In the genomic region with DNA sequence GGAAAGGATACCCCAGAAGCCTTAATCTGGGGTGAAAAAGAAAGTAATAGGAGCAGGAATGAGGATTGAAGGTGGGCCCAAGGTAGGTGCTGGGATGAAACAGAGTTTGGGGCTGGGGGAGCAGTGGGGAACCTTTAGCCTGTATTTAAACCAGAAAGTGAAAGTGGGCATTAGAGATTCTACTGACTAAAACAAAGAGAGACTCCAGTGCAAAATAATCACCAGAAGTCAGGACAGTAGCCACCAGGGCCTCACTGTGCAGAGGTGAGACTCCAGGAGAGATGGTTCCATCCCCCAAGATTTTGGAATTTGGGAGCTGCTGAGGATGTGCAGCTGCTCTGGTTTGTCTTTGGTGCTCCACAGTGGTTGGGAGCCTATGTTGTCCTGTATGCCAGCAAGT, we compare ENCODE assay signal across 1 cellular context.
A peak's percentile ranks its signal among the peaks of the same experiment; 100 is the strongest.
TF ChIP-seq lines count a peak whose summit lies in the region.

No MANE protein-coding gene starts in this region.

TF ChIP-seq in GM12878, 131 proteins besides CTCF, POLR2A, EP300 and RAD21:
- TF ChIP-seq, protein P1, sequence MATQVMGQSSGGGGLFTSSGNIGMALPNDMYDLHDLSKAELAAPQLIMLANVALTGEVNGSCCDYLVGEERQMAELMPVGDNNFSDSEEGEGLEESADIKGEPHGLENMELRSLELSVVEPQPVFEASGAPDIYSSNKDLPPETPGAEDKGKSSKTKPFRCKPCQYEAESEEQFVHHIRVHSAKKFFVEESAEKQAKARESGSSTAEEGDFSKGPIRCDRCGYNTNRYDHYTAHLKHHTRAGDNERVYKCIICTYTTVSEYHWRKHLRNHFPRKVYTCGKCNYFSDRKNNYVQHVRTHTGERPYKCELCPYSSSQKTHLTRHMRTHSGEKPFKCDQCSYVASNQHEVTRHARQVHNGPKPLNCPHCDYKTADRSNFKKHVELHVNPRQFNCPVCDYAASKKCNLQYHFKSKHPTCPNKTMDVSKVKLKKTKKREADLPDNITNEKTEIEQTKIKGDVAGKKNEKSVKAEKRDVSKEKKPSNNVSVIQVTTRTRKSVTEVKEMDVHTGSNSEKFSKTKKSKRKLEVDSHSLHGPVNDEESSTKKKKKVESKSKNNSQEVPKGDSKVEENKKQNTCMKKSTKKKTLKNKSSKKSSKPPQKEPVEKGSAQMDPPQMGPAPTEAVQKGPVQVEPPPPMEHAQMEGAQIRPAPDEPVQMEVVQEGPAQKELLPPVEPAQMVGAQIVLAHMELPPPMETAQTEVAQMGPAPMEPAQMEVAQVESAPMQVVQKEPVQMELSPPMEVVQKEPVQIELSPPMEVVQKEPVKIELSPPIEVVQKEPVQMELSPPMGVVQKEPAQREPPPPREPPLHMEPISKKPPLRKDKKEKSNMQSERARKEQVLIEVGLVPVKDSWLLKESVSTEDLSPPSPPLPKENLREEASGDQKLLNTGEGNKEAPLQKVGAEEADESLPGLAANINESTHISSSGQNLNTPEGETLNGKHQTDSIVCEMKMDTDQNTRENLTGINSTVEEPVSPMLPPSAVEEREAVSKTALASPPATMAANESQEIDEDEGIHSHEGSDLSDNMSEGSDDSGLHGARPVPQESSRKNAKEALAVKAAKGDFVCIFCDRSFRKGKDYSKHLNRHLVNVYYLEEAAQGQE (IDR thresholded peaks at IDR 0.05; ENCODE audit: low read depth, low read length): no peak
- peak; percentile 44 for TF ChIP-seq JUNB (IDR thresholded peaks at IDR 0.05)
- no peak for TF ChIP-seq ZNF24 (IDR thresholded peaks at IDR 0.05)
- no peak for TF ChIP-seq SUZ12 (IDR thresholded peaks at IDR 0.05; ENCODE audit: unreplicated experiment)
- no peak for TF ChIP-seq ZNF207 (IDR thresholded peaks at IDR 0.05; ENCODE audit: borderline replicate concordance)
- no peak for TF ChIP-seq CHD1 (IDR thresholded peaks at IDR 0.05; ENCODE audit: low read depth, low read length)
